Comparison of ENCODE assay signal across 1 cellular context in genomic region chr5:76457685-76458491, GRCh38.
TF ChIP-seq lines count a peak whose summit lies in the region.

No MANE protein-coding gene starts in this region.

TF ChIP-seq in HepG2, 621 proteins besides CTCF, POLR2A, EP300 and RAD21 (continued from another document and continues in another):
- TF ChIP-seq SNAPC4 (CRISPR knock-in tag; IDR thresholded peaks at IDR 0.05) (no peak), ZBTB42 (CRISPR knock-in tag; IDR thresholded peaks at IDR 0.05) (no peak), SRF (IDR thresholded peaks at IDR 0.05; ENCODE audit: low read depth, low read length) (no peak), PLRG1 (conservative IDR thresholded peaks at IDR 0.05) (no peak), ZSCAN5A (CRISPR knock-in tag; IDR thresholded peaks at IDR 0.05; ENCODE audit: borderline replicate concordance) (no peak), ZNF546 (CRISPR knock-in tag; conservative IDR thresholded peaks at IDR 0.05) (no peak), HNF1A (IDR thresholded peaks at IDR 0.05; ENCODE audit: low read depth) (no peak), HNF1A (CRISPR knock-in tag; IDR thresholded peaks at IDR 0.05; ENCODE audit: borderline replicate concordance) (peak; percentile 36; the same call in 1 of the 2 replicates), MTERF4 (CRISPR knock-in tag; IDR thresholded peaks at IDR 0.05) (no peak), REL (CRISPR knock-in tag; conservative IDR thresholded peaks at IDR 0.05) (no peak), UBTF (CRISPR knock-in tag; IDR thresholded peaks at IDR 0.05) (no peak), MNT (IDR thresholded peaks at IDR 0.05) (no peak), ATAD3A (CRISPR knock-in tag; IDR thresholded peaks at IDR 0.05) (no peak), BCL3 (CRISPR knock-in tag; IDR thresholded peaks at IDR 0.05) (no peak), ZBTB7B (CRISPR knock-in tag; IDR thresholded peaks at IDR 0.05) (peak; percentile 57; the same call in 1 of the 2 replicates), TEAD3 (CRISPR knock-in tag; optimal IDR thresholded peaks at IDR 0.05; ENCODE audit: borderline replicate concordance) (peak; percentile 62), ZNF784 (CRISPR knock-in tag; IDR thresholded peaks at IDR 0.05; ENCODE audit: borderline replicate concordance) (no peak), ZNF670 (CRISPR knock-in tag; IDR thresholded peaks at IDR 0.05; ENCODE audit: borderline replicate concordance) (no peak), HNF4A (CRISPR knock-in tag; IDR thresholded peaks at IDR 0.05) (peak; percentile 54; the same call in 1 of the 2 replicates), HMGXB3 (CRISPR knock-in tag; IDR thresholded peaks at IDR 0.05; ENCODE audit: borderline replicate concordance) (no peak), ZNF597 (CRISPR knock-in tag; IDR thresholded peaks at IDR 0.05) (no peak)
